ENCODE assay signal across 12 cellular contexts in genomic region chr17:75490953-75491649, GRCh38.
"Had no signal": no experiment of that assay in that cellular context is flagged by ENCODE, and none has a peak within 500 bp of the region (broad histone marks: within the 10 kb centered on the region; RNA-seq: fewer than 3 reads in every experiment).

No MANE protein-coding gene starts in this region.

- H3K27me3 ChIP-seq: adrenal gland, ovary, tibial artery had no signal

- H3K27ac ChIP-seq: ovary, tibial artery had no signal

- H3K9me3 ChIP-seq: adrenal gland, ovary, SK-N-SH, tibial artery had no signal

- H3K36me3 ChIP-seq: ovary had no signal

- H3K4me3 ChIP-seq: adrenal gland, ovary, tibial artery had no signal

- H3K4me2 ChIP-seq: SK-N-SH had no signal

- DNase-seq: activated CD4-positive, alpha-beta T cell treated with anti-CD3 and anti-CD28 coated beads for 4 hours; activated CD8-positive, alpha-beta memory T cell treated with anti-CD3 and anti-CD28 coated beads for 24 hours; activated naive CD4-positive, alpha-beta T cell treated with anti-CD3 and anti-CD28 coated beads, Interleukin-2, amount 10 ng/mL, durations not matched to agents 7 days and 5 days; adrenal gland; endodermal cell; glutamatergic neuron; mesenchymal stem cell; nephron progenitor cell; ovary; T-helper 1 cell; tibial artery had no signal

- H3K9ac ChIP-seq: SK-N-SH had no signal
